19 cellular contexts compared by ENCODE assay signal in the genomic region with DNA sequence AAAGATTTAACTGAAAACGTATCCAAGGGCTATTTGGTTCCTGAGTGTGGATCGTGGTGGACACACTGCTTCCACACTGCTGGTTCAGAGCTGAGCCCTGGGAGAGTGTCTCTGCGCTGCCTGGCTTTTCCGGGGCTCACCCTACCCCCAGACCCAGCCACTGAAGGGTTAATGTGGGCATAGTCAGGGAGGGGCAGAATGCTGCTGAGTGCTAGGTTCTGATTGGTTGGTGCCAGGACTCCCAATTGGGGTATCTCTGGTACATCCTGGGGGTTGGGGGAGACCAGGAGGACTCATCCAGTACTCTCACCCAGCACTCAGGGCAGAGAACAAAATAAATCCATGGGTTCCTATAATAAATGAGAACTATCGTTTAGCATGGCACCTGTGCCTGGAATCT.
DNase-seq lines count a peak whose midpoint lies in the region; TF ChIP-seq lines count a peak whose summit lies in the region.
"Had no signal": no experiment of that assay in that cellular context is flagged by ENCODE, and none has a peak within 500 bp of the region (broad histone marks: within the 10 kb centered on the region; RNA-seq: fewer than 3 reads in every experiment).

No MANE protein-coding gene starts in this region.

- 0 out of 2 replicates have a peak, but pooled peaks cover 3% of the 10 kb centered on the region for H3K36me3 ChIP-seq in HUES6 (ENCODE audit: control insufficient read depth, insufficient read depth, low read length)
- H3K36me3 ChIP-seq: BLaER1 had no signal

- in situ Hi-C loops in G401 (cut with HindIII; ENCODE audit: low sequenced_read_pairs) = loop anchor here (25.0 kb wide), 1 partner anchor 723 kb away; a partner anchor contains a TSS

- peak; percentile 43 for DNase-seq in G401 (ENCODE audit: low spot score)
- peak; percentile 36 for DNase-seq in iPS-NIHi11 (ENCODE audit: low spot score)
- DNase-seq in NCI-H1694 treated with DMSO at 0.1 percent for 48 hours (lab: John Stamatoyannopoulos, UW) = no peak
- DNase-seq in Calu3 = no peak
- DNase-seq in activated effector memory CD4-positive, alpha-beta T cell treated with anti-CD3 and anti-CD28 coated beads, Interleukin-2, amount 50 U/mL, for 16 hours = no peak
- no peak for DNase-seq in DMS114 treated with DMSO at 0.1 percent for 48 hours (lab: John Stamatoyannopoulos, UW; ENCODE audit: unreplicated experiment)
- DNase-seq: CD4-positive, alpha-beta T cell; CD8-positive, alpha-beta memory T cell; DMS153; DND-41; GDM1; H9 had no signal

- no TSS peak for BruUV-seq in Calu3 (replicated peaks; lab: Mats Ljungman, UMichigan)

- peak overlapping the region; percentile 9 for H3K9ac ChIP-seq in HUES6 (ENCODE audit: low read length)
- H3K9ac ChIP-seq: BLaER1 had no signal

- H3K9me3 ChIP-seq in HUES6 (ENCODE audit: control insufficient read depth, insufficient read depth, low read depth, low read length) = no peaks in the 10 kb centered on the region

- no peaks in the 10 kb centered on the region for H3K4me1 Mint-ChIP-seq in Calu3 (ENCODE audit: low read depth, unreplicated experiment)
- H3K4me1 Mint-ChIP-seq: B cell; CD14-positive monocyte; CD8-positive, alpha-beta memory T cell had no signal

- TF ChIP-seq CTCF in Calu3 (IDR thresholded peaks at IDR 0.05; ENCODE audit: unreplicated experiment) = no peak

- H3K27ac Mint-ChIP-seq in Calu3 (ENCODE audit: unreplicated experiment) = no peak overlapping the region
- H3K27ac Mint-ChIP-seq: B cell; CD14-positive monocyte; CD4-positive, alpha-beta T cell; CD8-positive, alpha-beta memory T cell; H9 had no signal

- intact Hi-C loops in Calu3 (cut with micrococcal nuclease; ENCODE audit: unreplicated experiment) = no loop called here

- peaks cover 35% of the 10 kb centered on the region for H3K27me3 Mint-ChIP-seq in Calu3 (ENCODE audit: unreplicated experiment)

- H3K27ac ChIP-seq in HUES6 (ENCODE audit: low read depth, low read length) (no peak overlapping the region), cingulate gyrus (ENCODE audit: low read depth, low read length) (peak overlapping the region; percentile 15)
- H3K27ac ChIP-seq: 22Rv1, BLaER1 had no signal

- no peaks in the 10 kb centered on the region for H3K27me3 ChIP-seq in HUES6 (ENCODE audit: control insufficient read depth, insufficient read depth, low read length)
- H3K27me3 ChIP-seq: BLaER1 had no signal

- no peaks in the 10 kb centered on the region for H3K9me3 Mint-ChIP-seq in Calu3 (ENCODE audit: low read depth, unreplicated experiment)
- H3K9me3 Mint-ChIP-seq: CD4-positive, alpha-beta T cell had no signal

- H3K4me3 ChIP-seq in HUES6 (ENCODE audit: low read depth, low read length) = no peak overlapping the region
- H3K4me3 ChIP-seq: BLaER1, GM12878 had no signal

- no peak overlapping the region for H3K4me3 Mint-ChIP-seq in Calu3 (ENCODE audit: low read depth, unreplicated experiment)
- H3K4me3 Mint-ChIP-seq: B cell; CD14-positive monocyte; CD4-positive, alpha-beta T cell; CD8-positive, alpha-beta memory T cell; H9 had no signal

- no peaks in the 10 kb centered on the region for H3K4me1 ChIP-seq in HUES6 (ENCODE audit: control insufficient read depth, insufficient read depth, low read length)
- H3K4me1 ChIP-seq: BLaER1 had no signal

- H3K36me3 Mint-ChIP-seq in Calu3 (ENCODE audit: insufficient read depth, unreplicated experiment) = no peaks in the 10 kb centered on the region
- H3K36me3 Mint-ChIP-seq: CD14-positive monocyte; CD8-positive, alpha-beta memory T cell had no signal

- CTCF ChIA-PET in Calu3 (lab: Charles Lee) = interaction anchor here (0.6 kb wide), 1 partner anchor 15 kb away, joined by 6 read pairs; no protein-coding TSS in a partner anchor

Comparison
In these comparisons a context has a peak if more than half of its experiments do, and no peak if none do; other contexts are left out.
1. DNase-seq: peak in G401 (single experiment) and iPS-NIHi11 (single experiment); none in NCI-H1694 treated with DMSO at 0.1 percent for 48 hours (single experiment), Calu3 (single experiment), activated effector memory CD4-positive, alpha-beta T cell treated with anti-CD3 and anti-CD28 coated beads, Interleukin-2, amount 50 U/mL, for 16 hours (single experiment) and DMS114 treated with DMSO at 0.1 percent for 48 hours (single experiment).